In genomic region chr20:46350201-46350985, GRCh38 we compare ENCODE assay signal across 8 cellular contexts. TPM values are rescaled to one million over a fixed set of nuclear protein-coding genes. Genes with fewer than 3 reads are reported as not detected.
DNase-seq lines count a peak whose midpoint lies in the region; ATAC-seq and TF ChIP-seq lines count a peak whose summit lies in the region.

No MANE protein-coding gene starts in this region.

- H3K27ac ChIP-seq in GM23338 (ENCODE audit: low read depth), result peak overlapping the region; percentile 50; the same call in 1 of the 2 replicates

- POLR2A ChIA-PET in activated CD4-positive, alpha-beta T cell treated with anti-CD3 and anti-CD28 coated beads, Interleukin-2, amount 10 ng/mL, durations not matched to agents 7 days and 5 days (lab: Charles Lee), result no interaction called here

- peak; percentile 85 for DNase-seq in GM03348 (ENCODE audit: low spot score)
- peak; percentile 37 for DNase-seq in GM23338 (ENCODE audit: low spot score)
- peak; percentile 78 to 93 for DNase-seq in NCI-H526 (lab: John Stamatoyannopoulos, UW)
- no peak for DNase-seq in chondrocyte (ENCODE audit: low spot score)
- DNase-seq in osteocyte (ENCODE audit: extremely low spot score, unreplicated experiment), result no peak
- no peak for DNase-seq in activated CD4-positive, alpha-beta T cell treated with anti-CD3 and anti-CD28 coated beads for 1 hour
- DNase-seq in activated CD4-positive, alpha-beta T cell treated with anti-CD3 and anti-CD28 coated beads, Interleukin-2, amount 10 ng/mL, durations not matched to agents 7 days and 5 days, result no peak

- H3K36me3 Mint-ChIP-seq in GM23338 (ENCODE audit: low read depth), result peaks cover 21% of the 10 kb centered on the region
- peaks cover 4% of the 10 kb centered on the region for H3K36me3 Mint-ChIP-seq in chondrocyte (ENCODE audit: low read depth)
- peaks cover 12% of the 10 kb centered on the region for H3K36me3 Mint-ChIP-seq in osteocyte (ENCODE audit: unreplicated experiment)
- peaks cover 11% of the 10 kb centered on the region for H3K36me3 Mint-ChIP-seq in activated CD4-positive, alpha-beta T cell treated with anti-CD3 and anti-CD28 coated beads, Interleukin-2, amount 10 ng/mL, durations not matched to agents 7 days and 5 days (ENCODE audit: low read depth)

- no peaks in the 10 kb centered on the region for H4K20me1 ChIP-seq in GM23338 (replicated peaks; ENCODE audit: insufficient read depth)

- TF ChIP-seq CTCF in GM23338 (conservative IDR thresholded peaks at IDR 0.05; ENCODE audit: low read depth in 2 of 2), result no peak
- TF ChIP-seq CTCF in chondrocyte (IDR thresholded peaks at IDR 0.05), result no peak
- TF ChIP-seq CTCF in osteocyte (IDR thresholded peaks at IDR 0.05), result no peak

- H3K27ac Mint-ChIP-seq in GM23338, result peak overlapping the region; percentile 97
- peak overlapping the region; percentile 94 for H3K27ac Mint-ChIP-seq in chondrocyte (ENCODE audit: unreplicated experiment)
- peak overlapping the region; percentile 95 for H3K27ac Mint-ChIP-seq in osteocyte (ENCODE audit: unreplicated experiment)
- H3K27ac Mint-ChIP-seq in activated CD4-positive, alpha-beta T cell treated with anti-CD3 and anti-CD28 coated beads, Interleukin-2, amount 10 ng/mL, durations not matched to agents 7 days and 5 days, result no peak overlapping the region

- H3K4me1 Mint-ChIP-seq in GM23338 (peaks cover 36% of the 10 kb centered on the region), chondrocyte (ENCODE audit: low read depth) (peaks cover 20% of the 10 kb centered on the region), osteocyte (ENCODE audit: unreplicated experiment) (peaks cover 29% of the 10 kb centered on the region)
- H3K4me1 Mint-ChIP-seq in activated CD4-positive, alpha-beta T cell treated with anti-CD3 and anti-CD28 coated beads, Interleukin-2, amount 10 ng/mL, durations not matched to agents 7 days and 5 days, result peaks cover 15% of the 10 kb centered on the region

- H3K4me3 ChIP-seq in GM23338, result no peak overlapping the region

- H3K9me3 Mint-ChIP-seq in GM23338, result no peaks in the 10 kb centered on the region
- no peaks in the 10 kb centered on the region for H3K9me3 Mint-ChIP-seq in chondrocyte (ENCODE audit: low read depth)
- H3K9me3 Mint-ChIP-seq in osteocyte (ENCODE audit: unreplicated experiment), result no peaks in the 10 kb centered on the region
- no peaks in the 10 kb centered on the region for H3K9me3 Mint-ChIP-seq in activated CD4-positive, alpha-beta T cell treated with anti-CD3 and anti-CD28 coated beads, Interleukin-2, amount 10 ng/mL, durations not matched to agents 7 days and 5 days

- no peak overlapping the region for H3K4me3 Mint-ChIP-seq in GM23338
- H3K4me3 Mint-ChIP-seq in chondrocyte (ENCODE audit: unreplicated experiment), result no peak overlapping the region
- peak overlapping the region; percentile 27 for H3K4me3 Mint-ChIP-seq in osteocyte (ENCODE audit: unreplicated experiment)
- H3K4me3 Mint-ChIP-seq in activated CD4-positive, alpha-beta T cell treated with anti-CD3 and anti-CD28 coated beads, Interleukin-2, amount 10 ng/mL, durations not matched to agents 7 days and 5 days, result no peak overlapping the region

- peak overlapping the region; percentile 60 for H3K4me2 ChIP-seq in GM23338

- H3K36me3 ChIP-seq in GM23338 (ENCODE audit: insufficient read depth), result no peaks in the 10 kb centered on the region

- H3K27me3 ChIP-seq in GM23338 (ENCODE audit: insufficient read depth), result no peaks in the 10 kb centered on the region

- no peaks in the 10 kb centered on the region for H3F3A ChIP-seq in GM23338 (replicated peaks; ENCODE audit: low read depth)

- no peaks in the 10 kb centered on the region for H3K79me2 ChIP-seq in GM23338 (replicated peaks; ENCODE audit: insufficient read depth)

- ATAC-seq in GM23338 (peak; percentile 10), GM18519 (IDR thresholded peaks at IDR 0.05; ENCODE audit: low FRiP score, unreplicated experiment) (no peak)

- H3K4me1 ChIP-seq in GM23338 (ENCODE audit: insufficient read depth), result peaks cover 17% of the 10 kb centered on the region

- peaks cover 31% of the 10 kb centered on the region for H3K27me3 Mint-ChIP-seq in GM23338 (ENCODE audit: insufficient read depth, low read depth, poor library complexity)
- H3K27me3 Mint-ChIP-seq in chondrocyte (ENCODE audit: low read depth), result peaks cover 5% of the 10 kb centered on the region
- H3K27me3 Mint-ChIP-seq in osteocyte (ENCODE audit: unreplicated experiment), result no peaks in the 10 kb centered on the region
- no peaks in the 10 kb centered on the region for H3K27me3 Mint-ChIP-seq in activated CD4-positive, alpha-beta T cell treated with anti-CD3 and anti-CD28 coated beads, Interleukin-2, amount 10 ng/mL, durations not matched to agents 7 days and 5 days

- H3K9me2 ChIP-seq in GM23338 (ENCODE audit: insufficient read depth), result no peaks in the 10 kb centered on the region

- no peak overlapping the region for H2AFZ ChIP-seq in GM23338

- CTCF ChIA-PET in activated CD4-positive, alpha-beta T cell treated with anti-CD3 and anti-CD28 coated beads, Interleukin-2, amount 10 ng/mL, durations not matched to agents 7 days and 5 days (lab: Charles Lee), result interaction anchor here (1.7 to 2.7 kb wide), 3 partner anchors 11 to 328 kb away, joined by 6 to 17 read pairs (median 7); no protein-coding TSS in a partner anchor

TF ChIP-seq in GM23338, 12 proteins besides CTCF, POLR2A, EP300 and RAD21 (continues in another document):
- TF ChIP-seq ZNF331 (CRISPR knock-in tag; IDR thresholded peaks at IDR 0.05; ENCODE audit: low read depth) (no peak), REST (IDR thresholded peaks at IDR 0.05; ENCODE audit: unreplicated experiment) (no peak), JUNB (IDR thresholded peaks at IDR 0.05; ENCODE audit: unreplicated experiment) (no peak), CREB1 (CRISPR knock-in tag; IDR thresholded peaks at IDR 0.05; ENCODE audit: low read depth) (no peak), STAT1 (IDR thresholded peaks at IDR 0.05; ENCODE audit: unreplicated experiment) (no peak), ZNF114 (CRISPR knock-in tag; IDR thresholded peaks at IDR 0.05) (no peak), EZH2phosphoT487 (IDR thresholded peaks at IDR 0.05; ENCODE audit: unreplicated experiment) (no peak), NANOG (IDR thresholded peaks at IDR 0.05; ENCODE audit: borderline replicate concordance) (no peak), ETS1 (IDR thresholded peaks at IDR 0.05) (no peak)

RNA-seq across cellular contexts. Expression of gene CDH22, which starts 42.1 kb away (rescaled TPM):
- total RNA-seq in GM23338 (2014; rRNA removed; shearing (Covaris generic)), result 0.10 and 0.31 TPM in 2 replicates
- 0.08 and 0.16 TPM in 2 replicates for polyA plus RNA-seq in GM23338 (2016; fragmentation: Nextera tagmentation; extraction: Ambion mirVana)
- total RNA-seq in chondrocyte (not detected in 3 replicates), osteocyte (not detected in 2 replicates)
- not detected for total RNA-seq in activated CD4-positive, alpha-beta T cell treated with anti-CD3 and anti-CD28 coated beads, Interleukin-2, amount 10 ng/mL, durations not matched to agents 7 days and 5 days

RNA-seq across cellular contexts. Expression of gene ELMO2, which starts 56.0 kb away (rescaled TPM):
- total RNA-seq in GM23338 (2014; rRNA removed; shearing (Covaris generic)), result 34.8 and 44.1 TPM in 2 replicates
- polyA plus RNA-seq in GM23338 (2016; fragmentation: Nextera tagmentation; extraction: Ambion mirVana), result 13.8 and 15.1 TPM in 2 replicates
- 38.8 to 52.9 TPM (median 48.0 TPM) in 3 replicates for total RNA-seq in chondrocyte
- total RNA-seq in osteocyte, result 48.8 and 57.8 TPM in 2 replicates
- 10 to 100 TPM; 71.3 to 75.2 TPM for total RNA-seq in activated CD4-positive, alpha-beta T cell treated with anti-CD3 and anti-CD28 coated beads, Interleukin-2, amount 10 ng/mL, durations not matched to agents 7 days and 5 days

Comparison
In these comparisons a context has a peak if more than half of its experiments do, and no peak if none do; other contexts are left out.
1. DNase-seq: peak in GM03348 (single experiment), GM23338 (single experiment) and NCI-H526 (2 of 2); none in chondrocyte (single experiment), osteocyte (single experiment), activated CD4-positive, alpha-beta T cell treated with anti-CD3 and anti-CD28 coated beads for 1 hour (single experiment) and activated CD4-positive, alpha-beta T cell treated with anti-CD3 and anti-CD28 coated beads, Interleukin-2, amount 10 ng/mL, durations not matched to agents 7 days and 5 days (single experiment).